ENCODE assay signal across 10 cellular contexts in the genomic region with DNA sequence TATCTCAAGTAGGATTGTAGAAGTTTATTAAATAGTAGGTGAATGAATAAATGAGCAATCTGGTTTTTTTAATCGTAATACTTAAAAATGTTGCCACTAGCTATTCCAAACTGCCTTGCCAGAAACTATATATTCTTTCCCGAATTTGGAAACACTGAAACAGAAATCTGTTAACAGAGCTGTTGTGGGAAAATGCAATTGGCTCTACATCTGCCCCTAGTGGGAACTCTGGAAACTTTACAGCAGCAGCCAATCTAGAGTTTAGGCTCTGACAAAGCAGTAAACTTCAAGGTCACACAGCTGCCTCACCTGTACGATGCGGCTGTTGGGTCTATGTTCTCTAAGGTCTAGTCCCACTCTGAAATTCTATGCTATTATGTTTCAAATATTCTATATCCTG. TPM values are rescaled to one million over a fixed set of nuclear protein-coding genes. Genes with fewer than 3 reads are reported as not detected.
DNase-seq lines count a peak whose midpoint lies in the region; ATAC-seq and TF ChIP-seq lines count a peak whose summit lies in the region.
"Had no signal": no experiment of that assay in that cellular context is flagged by ENCODE, and none has a peak within 500 bp of the region (broad histone marks: within the 10 kb centered on the region; RNA-seq: fewer than 3 reads in every experiment).

No MANE protein-coding gene starts in this region.

- H3K27me3 ChIP-seq in osteoblast (ENCODE audit: insufficient read depth, low read length) = no peaks in the 10 kb centered on the region
- H3K27me3 ChIP-seq: spleen had no signal

- no peak overlapping the region for H3K4me3 Mint-ChIP-seq in activated CD4-positive, alpha-beta memory T cell treated with anti-CD3 and anti-CD28 coated beads, Interleukin-2, amount 10 ng/mL, durations not matched to agents 7 days and 5 days

- no peaks in the 10 kb centered on the region for H3K36me3 Mint-ChIP-seq in activated CD4-positive, alpha-beta memory T cell treated with anti-CD3 and anti-CD28 coated beads, Interleukin-2, amount 10 ng/mL, durations not matched to agents 7 days and 5 days (ENCODE audit: low read depth)

- CTCF ChIA-PET in activated CD4-positive, alpha-beta memory T cell treated with anti-CD3 and anti-CD28 coated beads, Interleukin-2, amount 10 ng/mL, durations not matched to agents 7 days and 5 days (lab: Charles Lee) = no interaction called here

- H3K79me2 ChIP-seq in osteoblast (ENCODE audit: insufficient read depth, low read length) = no peaks in the 10 kb centered on the region

- no peak overlapping the region for H3K27ac ChIP-seq in osteoblast (ENCODE audit: low read depth, low read length)
- H3K27ac ChIP-seq: spleen had no signal

- H3K9me3 ChIP-seq in osteoblast (ENCODE audit: low read depth, low read length) = no peaks in the 10 kb centered on the region

- H3K9me3 Mint-ChIP-seq in activated CD4-positive, alpha-beta memory T cell treated with anti-CD3 and anti-CD28 coated beads, Interleukin-2, amount 10 ng/mL, durations not matched to agents 7 days and 5 days = no peaks in the 10 kb centered on the region

- H3K4me3 ChIP-seq in LNCaP clone FGC (ENCODE audit: low read depth, low read length) = no peak overlapping the region
- no peak overlapping the region for H3K4me3 ChIP-seq in osteoblast (ENCODE audit: insufficient read depth, low read length)
- H3K4me3 ChIP-seq: spleen had no signal

- POLR2A ChIA-PET in activated CD4-positive, alpha-beta memory T cell treated with anti-CD3 and anti-CD28 coated beads, Interleukin-2, amount 10 ng/mL, durations not matched to agents 7 days and 5 days (lab: Charles Lee) = no interaction called here

- TF ChIP-seq CTCF in GM12873 (IDR thresholded peaks at IDR 0.05; ENCODE audit: insufficient read depth, low read depth, low read length, missing control alignments) (peak; percentile 55), LNCaP clone FGC (IDR thresholded peaks at IDR 0.05; ENCODE audit: control insufficient read depth, extremely low read depth, insufficient read depth) (0 out of 2 replicates have a peak, but pooled peaks have one; percentile 8), osteoblast (IDR thresholded peaks at IDR 0.05; ENCODE audit: extremely low read depth, low read depth, low read length) (peak; percentile 61)

- H3K36me3 ChIP-seq in osteoblast (ENCODE audit: insufficient read depth, low read length) = no peaks in the 10 kb centered on the region
- H3K36me3 ChIP-seq: spleen had no signal

- no peaks in the 10 kb centered on the region for H4K20me1 ChIP-seq in osteoblast (ENCODE audit: insufficient read depth, low read length)

- no peaks in the 10 kb centered on the region for H3K27me3 Mint-ChIP-seq in activated CD4-positive, alpha-beta memory T cell treated with anti-CD3 and anti-CD28 coated beads, Interleukin-2, amount 10 ng/mL, durations not matched to agents 7 days and 5 days

- no peak for ATAC-seq in GM19467 (IDR thresholded peaks at IDR 0.05; ENCODE audit: unreplicated experiment)
- no peak for ATAC-seq in GM18511 (IDR thresholded peaks at IDR 0.05; ENCODE audit: unreplicated experiment)

- H3K4me2 ChIP-seq in osteoblast (ENCODE audit: insufficient read depth, low read length) = peak overlapping the region; percentile 2

- DNase-seq in LNCaP clone FGC (ENCODE audit: low read depth) (no peak), dermis microvascular lymphatic vessel endothelial cell (ENCODE audit: low read depth in 2 of 2) (peak; percentile 5 to 16), osteoblast (ENCODE audit: insufficient read length, low spot score, missing footprints) (peak; percentile 17), NCI-H1048 (lab: John Stamatoyannopoulos, UW) (no peak)
- DNase-seq in activated CD4-positive, alpha-beta memory T cell treated with anti-CD3 and anti-CD28 coated beads, Interleukin-2, amount 10 ng/mL, durations not matched to agents 7 days and 5 days = no peak
- DNase-seq: RPMI8226, spleen had no signal

- no peaks in the 10 kb centered on the region for H3K4me1 Mint-ChIP-seq in activated CD4-positive, alpha-beta memory T cell treated with anti-CD3 and anti-CD28 coated beads, Interleukin-2, amount 10 ng/mL, durations not matched to agents 7 days and 5 days

- H3K4me1 ChIP-seq in osteoblast (ENCODE audit: insufficient read depth, low read length) = no peaks in the 10 kb centered on the region

- H2AFZ ChIP-seq in osteoblast (ENCODE audit: low read length) = no peak overlapping the region

- no peak overlapping the region for H3K27ac Mint-ChIP-seq in activated CD4-positive, alpha-beta memory T cell treated with anti-CD3 and anti-CD28 coated beads, Interleukin-2, amount 10 ng/mL, durations not matched to agents 7 days and 5 days

RNA-seq across cellular contexts. Expression of a gene that starts 41.7 kb away (rescaled TPM):
- total RNA-seq in dermis microvascular lymphatic vessel endothelial cell (41.3 and 62.8 TPM in 2 replicates), osteoblast (221 and 240 TPM in 2 replicates)
- 10 to 100 TPM; 85.5 to 86.8 TPM for total RNA-seq in activated CD4-positive, alpha-beta memory T cell treated with anti-CD3 and anti-CD28 coated beads, Interleukin-2, amount 10 ng/mL, durations not matched to agents 7 days and 5 days

Comparison
In these comparisons a context has a peak if more than half of its experiments do, and no peak if none do; other contexts are left out.
1. CTCF ChIP-seq: peak in every context shown above with its lines; median percentile 61 in osteoblast; 55 in GM12873; 8 in LNCaP clone FGC.
2. DNase-seq: peak in dermis microvascular lymphatic vessel endothelial cell (2 of 2) and osteoblast (single experiment); none in LNCaP clone FGC (single experiment), NCI-H1048 (single experiment) and activated CD4-positive, alpha-beta memory T cell treated with anti-CD3 and anti-CD28 coated beads, Interleukin-2, amount 10 ng/mL, durations not matched to agents 7 days and 5 days (single experiment).